9 cellular contexts compared by ENCODE assay signal in the genomic region with DNA sequence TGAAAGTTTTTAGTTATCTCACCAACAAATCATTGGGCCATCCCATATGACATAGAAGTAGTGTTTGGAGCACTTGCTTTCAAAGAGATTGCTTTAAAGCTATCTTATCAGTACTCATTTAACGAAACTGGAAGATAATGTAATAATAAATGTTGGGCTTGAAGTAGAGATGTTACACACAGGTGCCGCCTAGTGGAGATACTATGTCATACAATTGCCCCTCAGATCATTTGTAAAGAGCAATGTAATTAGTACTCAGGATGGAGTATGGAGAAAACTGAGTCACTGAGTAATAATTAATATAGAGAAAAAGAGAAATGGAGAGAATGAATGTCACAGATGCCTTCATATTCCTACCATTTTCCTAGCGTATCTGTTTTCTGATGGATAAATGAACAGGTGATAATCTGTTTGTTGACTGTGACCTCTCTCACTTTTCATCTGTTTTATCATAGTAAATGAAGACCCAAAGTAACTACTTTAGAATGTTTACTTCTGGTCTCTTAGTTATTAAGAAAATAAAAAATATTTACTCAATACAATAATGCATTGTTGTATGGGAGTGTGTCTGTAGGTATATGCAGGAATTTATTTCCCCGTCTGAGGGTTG.
DNase-seq lines count a peak whose midpoint lies in the region; ATAC-seq and TF ChIP-seq lines count a peak whose summit lies in the region.
"Had no signal": no experiment of that assay in that cellular context is flagged by ENCODE, and none has a peak within 500 bp of the region (broad histone marks: within the 10 kb centered on the region; RNA-seq: fewer than 3 reads in every experiment).

No MANE protein-coding gene starts in this region.

- no peak overlapping the region for H3K27ac ChIP-seq in KMS-11
- H3K27ac ChIP-seq in breast epithelium = no peak overlapping the region
- H3K27ac ChIP-seq in tibial artery = no peak overlapping the region

- no peaks in the 10 kb centered on the region for H3K27me3 ChIP-seq in KMS-11 (ENCODE audit: insufficient read depth, low read depth)
- no peaks in the 10 kb centered on the region for H3K27me3 ChIP-seq in breast epithelium
- H3K27me3 ChIP-seq in tibial artery = no peaks in the 10 kb centered on the region

- ATAC-seq in left lobe of liver = peak; percentile 96
- no peak for ATAC-seq in stimulated activated memory B cell treated with anti-CD40 and anti-IgM and Interleukin-4, amounts not matched to agents 10 μg/mL and 1 μg/mL and 100 μg/mL, for 72 hours

- intact Hi-C loops in breast epithelium (cut with DNase I; ENCODE audit: low total_unique reads) = loop anchor here (5.0 kb wide), 1 partner anchor 110 kb away; no protein-coding TSS in a partner anchor
- intact Hi-C loops in tibial artery (cut with DNase I; ENCODE audit: low total_unique reads) = loop anchor here (10.0 kb wide), 1 partner anchor 73 kb away; no protein-coding TSS in a partner anchor

- no peak overlapping the region for H2AFZ ChIP-seq in KMS-11 (ENCODE audit: low read depth)

- no peaks in the 10 kb centered on the region for H3K9me3 ChIP-seq in breast epithelium
- H3K9me3 ChIP-seq in tibial artery = no peaks in the 10 kb centered on the region

- no peak overlapping the region for H3K4me3 Mint-ChIP-seq in stimulated activated memory B cell treated with anti-CD40 and anti-IgM and Interleukin-4, amounts not matched to agents 10 μg/mL and 1 μg/mL and 100 μg/mL, for 72 hours
- H3K4me3 Mint-ChIP-seq: stimulated activated naive CD8-positive, alpha-beta T cell treated with anti-CD3 and anti-CD28 coated beads, Interleukin-15, Interleukin-2, amounts not matched to agents 100 ng/mL and 50 ng/mL, for 24 hours had no signal

- no peaks in the 10 kb centered on the region for H3K9me3 Mint-ChIP-seq in stimulated activated memory B cell treated with anti-CD40 and anti-IgM and Interleukin-4, amounts not matched to agents 10 μg/mL and 1 μg/mL and 100 μg/mL, for 72 hours
- H3K9me3 Mint-ChIP-seq: stimulated activated naive CD8-positive, alpha-beta T cell treated with anti-CD3 and anti-CD28 coated beads, Interleukin-15, Interleukin-2, amounts not matched to agents 100 ng/mL and 50 ng/mL, for 24 hours had no signal

- no peak overlapping the region for H3K9ac ChIP-seq in KMS-11

- no peaks in the 10 kb centered on the region for H3K27me3 Mint-ChIP-seq in stimulated activated memory B cell treated with anti-CD40 and anti-IgM and Interleukin-4, amounts not matched to agents 10 μg/mL and 1 μg/mL and 100 μg/mL, for 72 hours
- H3K27me3 Mint-ChIP-seq: stimulated activated naive CD8-positive, alpha-beta T cell treated with anti-CD3 and anti-CD28 coated beads, Interleukin-15, Interleukin-2, amounts not matched to agents 100 ng/mL and 50 ng/mL, for 24 hours had no signal

- no peaks in the 10 kb centered on the region for H4K20me1 ChIP-seq in KMS-11 (ENCODE audit: insufficient read depth)

- TF ChIP-seq CTCF in KMS-11 (conservative IDR thresholded peaks at IDR 0.05; ENCODE audit: low read depth, low read length) = peak; percentile 95
- peak; percentile 60 to 74 (median 73) for TF ChIP-seq CTCF in breast epithelium (IDR thresholded peaks at IDR 0.05)
- peak; percentile 57 to 64 for TF ChIP-seq CTCF in tibial artery (IDR thresholded peaks at IDR 0.05)

- H3K27ac Mint-ChIP-seq in stimulated activated memory B cell treated with anti-CD40 and anti-IgM and Interleukin-4, amounts not matched to agents 10 μg/mL and 1 μg/mL and 100 μg/mL, for 72 hours = no peak overlapping the region
- H3K27ac Mint-ChIP-seq: stimulated activated naive CD8-positive, alpha-beta T cell treated with anti-CD3 and anti-CD28 coated beads, Interleukin-15, Interleukin-2, amounts not matched to agents 100 ng/mL and 50 ng/mL, for 24 hours had no signal

- H3K79me2 ChIP-seq in KMS-11 (ENCODE audit: insufficient read depth, low read depth) = no peaks in the 10 kb centered on the region

- H3K36me3 ChIP-seq in KMS-11 (ENCODE audit: insufficient read depth) (no peaks in the 10 kb centered on the region), breast epithelium (no peaks in the 10 kb centered on the region), tibial artery (no peaks in the 10 kb centered on the region)

- no peaks in the 10 kb centered on the region for H3K4me1 ChIP-seq in KMS-11 (ENCODE audit: low read depth, poor library complexity, severe bottlenecking)
- no peaks in the 10 kb centered on the region for H3K4me1 ChIP-seq in breast epithelium
- no peaks in the 10 kb centered on the region for H3K4me1 ChIP-seq in tibial artery

- H3K4me3 ChIP-seq in KMS-11 (IDR thresholded peaks at IDR 0.05; ENCODE audit: insufficient read depth, low read depth, low read length) = no peak overlapping the region
- H3K4me3 ChIP-seq in breast epithelium = no peak overlapping the region
- no peak overlapping the region for H3K4me3 ChIP-seq in tibial artery

- DNase-seq in activated CD4-positive, CD25-positive, alpha-beta regulatory T cell treated with anti-CD3 and anti-CD28 coated beads, Interleukin-2, amount 50 U/mL, for 16 hours (ENCODE audit: low read depth, low spot score) = peak; percentile 2
- no peak for DNase-seq in activated CD4-positive, CD25-positive, alpha-beta regulatory T cell treated with anti-CD3 and anti-CD28 coated beads, Interleukin-2, amount 50 U/mL, for 72 hours
- DNase-seq in RPMI7951 (ENCODE audit: low read depth) = peak; percentile 44
- no peak for DNase-seq in breast epithelium (ENCODE audit: low spot score in 2 of 2)
- DNase-seq in left lobe of liver (ENCODE audit: low spot score) = no peak
- no peak for DNase-seq in tibial artery

- no peaks in the 10 kb centered on the region for H3K4me1 Mint-ChIP-seq in stimulated activated memory B cell treated with anti-CD40 and anti-IgM and Interleukin-4, amounts not matched to agents 10 μg/mL and 1 μg/mL and 100 μg/mL, for 72 hours

- H3K36me3 Mint-ChIP-seq in stimulated activated memory B cell treated with anti-CD40 and anti-IgM and Interleukin-4, amounts not matched to agents 10 μg/mL and 1 μg/mL and 100 μg/mL, for 72 hours = no peaks in the 10 kb centered on the region

- no peak for TF ChIP-seq POLR2A in breast epithelium (IDR thresholded peaks at IDR 0.05)

- H3K4me2 ChIP-seq in KMS-11 = no peak overlapping the region

Comparison
In these comparisons a context has a peak if more than half of its experiments do, and no peak if none do; other contexts are left out.
1. DNase-seq: peak in activated CD4-positive, CD25-positive, alpha-beta regulatory T cell treated with anti-CD3 and anti-CD28 coated beads, Interleukin-2, amount 50 U/mL, for 16 hours (single experiment) and RPMI7951 (single experiment); none in activated CD4-positive, CD25-positive, alpha-beta regulatory T cell treated with anti-CD3 and anti-CD28 coated beads, Interleukin-2, amount 50 U/mL, for 72 hours (single experiment), breast epithelium (0 of 2), left lobe of liver (single experiment) and tibial artery (0 of 2).
2. Peak in every context shown above with its lines, with median percentiles within 50 percentile points of each other: CTCF ChIP-seq.